ENCODE assay signal across 8 cellular contexts in genomic region chr13:28820099-28821051, GRCh38. TPM values are rescaled to one million over a fixed set of nuclear protein-coding genes. Genes with fewer than 3 reads are reported as not detected.
DNase-seq lines count a peak whose midpoint lies in the region; ATAC-seq and TF ChIP-seq lines count a peak whose summit lies in the region.

Gene MTUS2, plus strand, starts transcription at chr13:28820339.

- intact Hi-C loops in breast epithelium (cut with DNase I; ENCODE audit: low total_unique reads): no loop called here

- H3K9me3 ChIP-seq in breast epithelium: no peaks in the 10 kb centered on the region

- H3K4me3 Mint-ChIP-seq in stimulated activated memory B cell treated with anti-CD40 and anti-IgM and Interleukin-4, amounts not matched to agents 10 μg/mL and 1 μg/mL and 100 μg/mL, for 72 hours: peak within 1 kb of the TSS; percentile 61

- H3K4me1 ChIP-seq in breast epithelium: peaks cover 3 to 4% of the 10 kb centered on the region in 2 donors

- no peaks in the 10 kb centered on the region for H3K4me1 Mint-ChIP-seq in stimulated activated memory B cell treated with anti-CD40 and anti-IgM and Interleukin-4, amounts not matched to agents 10 μg/mL and 1 μg/mL and 100 μg/mL, for 72 hours

- no peak within 1 kb of the TSS for H3K27ac ChIP-seq in breast epithelium

- CTCF ChIA-PET in BJ (lab: Yijun Ruan, JAX): interaction anchor here (0.5 to 2.3 kb wide), 5 partner anchors 10 to 989 kb away, joined by 3 to 11 read pairs (median 4); no protein-coding TSS in a partner anchor

- no peak within 1 kb of the TSS for H3K27ac Mint-ChIP-seq in stimulated activated memory B cell treated with anti-CD40 and anti-IgM and Interleukin-4, amounts not matched to agents 10 μg/mL and 1 μg/mL and 100 μg/mL, for 72 hours

- H3K36me3 ChIP-seq in BJ (ENCODE audit: control insufficient read depth, insufficient read depth, low read length) (no peaks in the 10 kb centered on the region), breast epithelium (no peaks in the 10 kb centered on the region)

- H3K27me3 ChIP-seq in BJ (ENCODE audit: control insufficient read depth, insufficient read depth, low read length) (peaks cover 20% of the 10 kb centered on the region), breast epithelium (peaks cover 0 to 38% of the 10 kb centered on the region in 2 donors)

- H3K36me3 Mint-ChIP-seq in stimulated activated memory B cell treated with anti-CD40 and anti-IgM and Interleukin-4, amounts not matched to agents 10 μg/mL and 1 μg/mL and 100 μg/mL, for 72 hours: no peaks in the 10 kb centered on the region

- H3K27me3 Mint-ChIP-seq in stimulated activated memory B cell treated with anti-CD40 and anti-IgM and Interleukin-4, amounts not matched to agents 10 μg/mL and 1 μg/mL and 100 μg/mL, for 72 hours: peaks cover 78% of the 10 kb centered on the region

- H3K9me3 Mint-ChIP-seq in stimulated activated memory B cell treated with anti-CD40 and anti-IgM and Interleukin-4, amounts not matched to agents 10 μg/mL and 1 μg/mL and 100 μg/mL, for 72 hours: peaks cover 12% of the 10 kb centered on the region

- POLR2A ChIA-PET in BJ (lab: Charles Lee): no interaction called here

- peak within 1 kb of the TSS; percentile 25 for H3K4me3 ChIP-seq in BJ (ENCODE audit: low read depth, low read length)
- peak within 1 kb of the TSS; percentile 12 to 69 (median 48) for H3K4me3 ChIP-seq in breast epithelium

- TF ChIP-seq POLR2A in breast epithelium (IDR thresholded peaks at IDR 0.05): no peak

- TF ChIP-seq CTCF in BJ (IDR thresholded peaks at IDR 0.05; ENCODE audit: insufficient read depth, low read depth, low read length): no peak
- no peak for TF ChIP-seq CTCF in breast epithelium (IDR thresholded peaks at IDR 0.05)

- ATAC-seq in GM21423 (IDR thresholded peaks at IDR 0.05; ENCODE audit: unreplicated experiment) (peak; percentile 37), GM21619 (IDR thresholded peaks at IDR 0.05; ENCODE audit: unreplicated experiment) (no peak)
- ATAC-seq in stimulated activated memory B cell treated with anti-CD40 and anti-IgM and Interleukin-4, amounts not matched to agents 10 μg/mL and 1 μg/mL and 100 μg/mL, for 72 hours: peak; percentile 50

- DNase-seq in BJ (ENCODE audit: low read depth) (no peak), NCI-H748 (lab: John Stamatoyannopoulos, UW; ENCODE audit: unreplicated experiment) (peak; percentile 81), breast epithelium (ENCODE audit: low spot score in 2 of 2) (no peak), left kidney (ENCODE audit: low read depth, low spot score) (peak; percentile 63), NCI-H1694 treated with DMSO at 0.1 percent for 48 hours (lab: John Stamatoyannopoulos, UW) (no peak)

RNA-seq across cellular contexts. Expression of gene MTUS2, which starts in this region (rescaled TPM):
- polyA plus RNA-seq in BJ (2011; rRNA removed): 0.05 and 0.07 TPM in 2 replicates
- 0.05 TPM in 1 of 2 replicates, not detected in the other for polyA minus RNA-seq in BJ (2011; rRNA and poly(A)+ RNA removed)
- 1 to 10 TPM in 1 of 3 donors, under 1 TPM in 1, not detected in 1; under 0.01 to 1.0 TPM for total RNA-seq in breast epithelium

Comparison
In these comparisons a context has a peak if more than half of its experiments do, and no peak if none do; other contexts are left out.
1. DNase-seq: peak in NCI-H748 (single experiment) and left kidney (single experiment); none in BJ (single experiment), breast epithelium (0 of 2) and NCI-H1694 treated with DMSO at 0.1 percent for 48 hours (single experiment).